In genomic region chr1:223825767-223826461, GRCh38 we compare ENCODE assay signal across 15 cellular contexts. TPM values are rescaled to one million over a fixed set of nuclear protein-coding genes. Genes with fewer than 3 reads are reported as not detected.
DNase-seq lines count a peak whose midpoint lies in the region; ATAC-seq and TF ChIP-seq lines count a peak whose summit lies in the region.
"Had no signal": no experiment of that assay in that cellular context is flagged by ENCODE, and none has a peak within 500 bp of the region (broad histone marks: within the 10 kb centered on the region; RNA-seq: fewer than 3 reads in every experiment).

No MANE protein-coding gene starts in this region.

- BruUV-seq in OCI-LY7 (replicated peaks; lab: Mats Ljungman, UMichigan) = no TSS peak

- H3K4me3 ChIP-seq in HEK293 (ENCODE audit: low read depth, low read length) (no peak overlapping the region), right lobe of liver (no peak overlapping the region), OCI-LY7 (ENCODE audit: low read depth, low read length, poor library complexity, severe bottlenecking) (no peak overlapping the region)
- H3K4me3 ChIP-seq: gastrocnemius medialis had no signal

- TF ChIP-seq CTCF in CD14-positive monocyte (IDR thresholded peaks at IDR 0.05) (no peak), HEK293 (tag by site-specific recombination; IDR thresholded peaks at IDR 0.05) (no peak), right lobe of liver (IDR thresholded peaks at IDR 0.05) (no peak), OCI-LY7 (conservative IDR thresholded peaks at IDR 0.05; ENCODE audit: low read length) (no peak)

- H3K9me3 Mint-ChIP-seq in CD14-positive monocyte = no peaks in the 10 kb centered on the region

- no peak overlapping the region for H3K4me2 ChIP-seq in OCI-LY7 (ENCODE audit: low read length)
- H3K4me2 ChIP-seq: SK-N-SH had no signal

- H3K9me2 ChIP-seq in OCI-LY7 (ENCODE audit: insufficient read depth, low read length) = no peaks in the 10 kb centered on the region
- H3K9me2 ChIP-seq: SK-N-SH had no signal

- H3K4me3 Mint-ChIP-seq in CD14-positive monocyte = peak overlapping the region; percentile 59 to 76

- 0 out of 2 replicates have a peak, but pooled peaks cover 19% of the 10 kb centered on the region for H4K20me1 ChIP-seq in OCI-LY7 (ENCODE audit: insufficient read depth, low read length)

- H3K27me3 ChIP-seq in right lobe of liver = no peaks in the 10 kb centered on the region
- H3K27me3 ChIP-seq: gastrocnemius medialis had no signal

- intact Hi-C loops in CD14-positive monocyte (cut with micrococcal nuclease) (loop anchor here in 1 of 2 donors (10.0 kb wide), 1 partner anchor 111 kb away; the partner anchor contains the start of gene CAPN2), right lobe of liver (cut with DNase I) (no loop called here), OCI-LY7 (cut with micrococcal nuclease; ENCODE audit: unreplicated experiment) (no loop called here)

- H3K27me3 Mint-ChIP-seq in CD14-positive monocyte (ENCODE audit: low read depth in 3 of 3) = no peaks in the 10 kb centered on the region

- 56% methylated on average over 8 of the region's 8 CpGs for WGBS in right lobe of liver (ENCODE audit: insufficient coverage, low coverage, low lambda C conversion rate, missing lambda C conversion rate)

- no peak overlapping the region for H2AFZ ChIP-seq in OCI-LY7 (ENCODE audit: low read length)

- H3K36me3 Mint-ChIP-seq in CD14-positive monocyte = peaks cover 12 to 15% of the 10 kb centered on the region in 2 donors

- CTCF ChIA-PET in HEK293 (lab: Yijun Ruan, JAX) = interaction anchor here (0.7 to 3.5 kb wide), 4 partner anchors 14 to 106 kb away, joined by 3 to 12 read pairs (median 4); partner anchors contain the start of gene TP53BP2
- CTCF ChIA-PET in OCI-LY7 (lab: Charles Lee; ENCODE audit: unreplicated experiment) = no interaction called here

- no peaks in the 10 kb centered on the region for H3K36me3 ChIP-seq in HEK293 (ENCODE audit: control insufficient read depth in 2 of 2, insufficient read depth in 1 of 2, low read length in 2 of 2)
- H3K36me3 ChIP-seq in right lobe of liver = no peaks in the 10 kb centered on the region
- H3K36me3 ChIP-seq in OCI-LY7 (ENCODE audit: insufficient read depth, low read length) = 0 out of 2 replicates have a peak, but pooled peaks cover 5% of the 10 kb centered on the region
- H3K36me3 ChIP-seq: gastrocnemius medialis had no signal

- ATAC-seq in right lobe of liver (peak; percentile 30 to 47 (median 40)), HG03139 (IDR thresholded peaks at IDR 0.05; ENCODE audit: unreplicated experiment) (no peak), GM19324 (IDR thresholded peaks at IDR 0.05; ENCODE audit: low FRiP score, unreplicated experiment) (no peak)
- ATAC-seq: gastrocnemius medialis had no signal

- peaks cover 66% of the 10 kb centered on the region for H3K4me1 Mint-ChIP-seq in CD14-positive monocyte

- H3K9me3 ChIP-seq in HEK293 (ENCODE audit: control insufficient read depth, insufficient read depth, low read depth, low read length) (no peaks in the 10 kb centered on the region), right lobe of liver (no peaks in the 10 kb centered on the region), OCI-LY7 (ENCODE audit: low read length) (no peaks in the 10 kb centered on the region)
- H3K9me3 ChIP-seq: gastrocnemius medialis, SK-N-SH had no signal

- peaks cover 14% of the 10 kb centered on the region for H3K4me1 ChIP-seq in HEK293 (ENCODE audit: control insufficient read depth, insufficient read depth, low read length)
- peaks cover 0 to 19% (median 0%) of the 10 kb centered on the region in 4 donors for H3K4me1 ChIP-seq in right lobe of liver
- H3K4me1 ChIP-seq in OCI-LY7 (ENCODE audit: insufficient read depth, low read length, poor library complexity, severe bottlenecking) = peaks cover 10% of the 10 kb centered on the region

- POLR2A ChIA-PET in HEK293 (lab: Yijun Ruan, JAX) (no interaction called here), OCI-LY7 (lab: Charles Lee) (interaction anchor here (0.6 to 2.1 kb wide), 3 partner anchors 15 to 36 kb away, joined by 3 to 9 read pairs (median 5); no protein-coding TSS in a partner anchor)

- no peak for TF ChIP-seq POLR2A in right lobe of liver (IDR thresholded peaks at IDR 0.05)

- H3K27ac Mint-ChIP-seq in CD14-positive monocyte = peak overlapping the region; percentile 94 to 98 (median 96)

- DNase-seq in CD14-positive monocyte (ENCODE audit: low spot score) (peak; percentile 79), UCSD-AML1 (lab: John Stamatoyannopoulos, UW; ENCODE audit: unreplicated experiment) (peak; percentile 39), right lobe of liver (no peak), OCI-LY7 (ENCODE audit: low spot score) (no peak), HK-2 (ENCODE audit: unreplicated experiment) (no peak)
- DNase-seq: activated CD4-positive, alpha-beta T cell treated with anti-CD3 and anti-CD28 coated beads for 48 hours; dermis blood vessel endothelial cell; gastrocnemius medialis; kidney glomerular epithelial cell; NCI-H1436; NCI-H526 treated with DMSO at 0.1 percent for 48 hours; SK-N-SH had no signal

- H3K79me2 ChIP-seq in OCI-LY7 (ENCODE audit: insufficient read depth, low read depth, low read length) = peaks cover 34% of the 10 kb centered on the region; the same call in 1 of the 2 replicates

- H3K27ac ChIP-seq in HEK293 (ENCODE audit: extremely low read depth, low read depth, low read length) (no peak overlapping the region), right lobe of liver (no peak overlapping the region), OCI-LY7 (ENCODE audit: low read depth, low read length, poor library complexity, severe bottlenecking) (no peak overlapping the region)
- H3K27ac ChIP-seq: gastrocnemius medialis had no signal

TF ChIP-seq in HEK293, 187 proteins besides CTCF, POLR2A, EP300 and RAD21:
- TF ChIP-seq OSR2 (tag by site-specific recombination; IDR thresholded peaks at IDR 0.05) = no peak
- TF ChIP-seq, protein P1, sequence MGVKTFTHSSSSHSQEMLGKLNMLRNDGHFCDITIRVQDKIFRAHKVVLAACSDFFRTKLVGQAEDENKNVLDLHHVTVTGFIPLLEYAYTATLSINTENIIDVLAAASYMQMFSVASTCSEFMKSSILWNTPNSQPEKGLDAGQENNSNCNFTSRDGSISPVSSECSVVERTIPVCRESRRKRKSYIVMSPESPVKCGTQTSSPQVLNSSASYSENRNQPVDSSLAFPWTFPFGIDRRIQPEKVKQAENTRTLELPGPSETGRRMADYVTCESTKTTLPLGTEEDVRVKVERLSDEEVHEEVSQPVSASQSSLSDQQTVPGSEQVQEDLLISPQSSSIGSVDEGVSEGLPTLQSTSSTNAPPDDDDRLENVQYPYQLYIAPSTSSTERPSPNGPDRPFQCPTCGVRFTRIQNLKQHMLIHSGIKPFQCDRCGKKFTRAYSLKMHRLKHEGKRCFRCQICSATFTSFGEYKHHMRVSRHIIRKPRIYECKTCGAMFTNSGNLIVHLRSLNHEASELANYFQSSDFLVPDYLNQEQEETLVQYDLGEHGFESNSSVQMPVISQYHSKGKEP (tag by site-specific recombination; IDR thresholded peaks at IDR 0.05) = no peak
- TF ChIP-seq HOXD13 (CRISPR knock-in tag; IDR thresholded peaks at IDR 0.05; ENCODE audit: borderline replicate concordance) = no peak
- TF ChIP-seq ZBTB20 (tag by site-specific recombination; IDR thresholded peaks at IDR 0.05) = peak; percentile 91
- TF ChIP-seq ZNF701 (tag by site-specific recombination; IDR thresholded peaks at IDR 0.05) = no peak
- no peak for TF ChIP-seq ZNF146 (tag by site-specific recombination; IDR thresholded peaks at IDR 0.05)
- 0 out of 2 replicates have a peak, but pooled peaks have one; percentile 18 for TF ChIP-seq ZNF600 (tag by site-specific recombination; IDR thresholded peaks at IDR 0.05)
- peak; percentile 69 for TF ChIP-seq ZFHX2 (tag by site-specific recombination; conservative IDR thresholded peaks at IDR 0.05)
- no peak for TF ChIP-seq ZXDB (tag by site-specific recombination; IDR thresholded peaks at IDR 0.05)
- TF ChIP-seq ZNF623 (tag by site-specific recombination; IDR thresholded peaks at IDR 0.05) = no peak
- no peak for TF ChIP-seq ZNF624 (tag by site-specific recombination; IDR thresholded peaks at IDR 0.05)
- peak; percentile 67 for TF ChIP-seq EGR2 (tag by site-specific recombination; IDR thresholded peaks at IDR 0.05; ENCODE audit: low read depth)
- no peak for TF ChIP-seq ZNF37A (tag by site-specific recombination; IDR thresholded peaks at IDR 0.05)
- TF ChIP-seq, protein P2, sequence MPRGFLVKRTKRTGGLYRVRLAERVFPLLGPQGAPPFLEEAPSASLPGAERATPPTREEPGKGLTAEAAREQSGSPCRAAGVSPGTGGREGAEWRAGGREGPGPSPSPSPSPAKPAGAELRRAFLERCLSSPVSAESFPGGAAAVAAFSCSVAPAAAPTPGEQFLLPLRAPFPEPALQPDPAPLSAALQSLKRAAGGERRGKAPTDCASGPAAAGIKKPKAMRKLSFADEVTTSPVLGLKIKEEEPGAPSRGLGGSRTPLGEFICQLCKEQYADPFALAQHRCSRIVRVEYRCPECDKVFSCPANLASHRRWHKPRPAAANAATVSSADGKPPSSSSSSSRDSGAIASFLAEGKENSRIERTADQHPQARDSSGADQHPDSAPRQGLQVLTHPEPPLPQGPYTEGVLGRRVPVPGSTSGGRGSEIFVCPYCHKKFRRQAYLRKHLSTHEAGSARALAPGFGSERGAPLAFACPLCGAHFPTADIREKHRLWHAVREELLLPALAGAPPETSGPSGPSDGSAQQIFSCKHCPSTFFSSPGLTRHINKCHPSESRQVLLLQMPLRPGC (tag by site-specific recombination; IDR thresholded peaks at IDR 0.05) = no peak
- TF ChIP-seq ZNF707 (tag by site-specific recombination; IDR thresholded peaks at IDR 0.05) = no peak
- TF ChIP-seq PRDM1 (tag by site-specific recombination; IDR thresholded peaks at IDR 0.05) = no peak
- no peak for TF ChIP-seq ZNF19 (tag by site-specific recombination; IDR thresholded peaks at IDR 0.05; ENCODE audit: low read depth)

RNA-seq across cellular contexts. Expression of gene TP53BP2, which starts 19.8 kb away (rescaled TPM):
- 1 to 10 TPM; 5.7 to 8.8 TPM for polyA plus RNA-seq in CD14-positive monocyte
- 10 to 100 TPM; 13.7 to 46.4 (median 19.0) TPM for total RNA-seq in right lobe of liver
- total RNA-seq in OCI-LY7 (2014; rRNA removed; shearing (Covaris generic)) = 19.7 and 21.7 TPM in 2 replicates
- 20.6 and 21.1 TPM in 2 replicates for total RNA-seq in OCI-LY7 (2022)

Comparison
In these comparisons a context has a peak if more than half of its experiments do, and no peak if none do; other contexts are left out.
1. DNase-seq: peak in CD14-positive monocyte (single experiment) and UCSD-AML1 (single experiment); none in right lobe of liver (0 of 3), OCI-LY7 (single experiment) and HK-2 (single experiment).
2. ATAC-seq: peak in right lobe of liver (4 of 4); none in HG03139 (single experiment) and GM19324 (single experiment).